Comparison of ENCODE assay signal across 23 cellular contexts in the genomic region with DNA sequence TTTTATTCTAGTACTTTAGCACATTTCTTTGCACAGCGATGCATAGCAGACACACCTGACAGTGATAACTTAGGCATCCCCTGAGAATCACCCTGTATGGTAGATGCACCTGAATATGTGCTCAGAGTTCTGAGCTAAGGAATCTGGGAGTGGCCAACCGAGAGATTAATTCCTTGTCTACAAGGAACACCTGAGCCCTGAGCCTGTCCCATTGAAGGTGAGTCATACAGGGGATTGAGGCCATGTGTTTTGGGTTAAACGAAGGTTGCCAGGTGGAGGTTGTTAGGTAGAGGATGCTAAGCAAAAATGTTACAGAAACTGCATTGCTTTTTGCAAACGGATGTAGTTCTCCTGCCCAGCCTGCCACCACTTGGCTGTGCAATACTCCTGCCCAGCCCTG.
"Had no signal": no experiment of that assay in that cellular context is flagged by ENCODE, and none has a peak within 500 bp of the region (broad histone marks: within the 10 kb centered on the region; RNA-seq: fewer than 3 reads in every experiment).

No MANE protein-coding gene starts in this region.

- H3K27ac Mint-ChIP-seq: activated CD4-positive, alpha-beta T cell treated with anti-CD3 and anti-CD28 coated beads for 36 hours; activated CD8-positive, alpha-beta memory T cell treated with anti-CD3 and anti-CD28 coated beads, Interleukin-2, amount 10 ng/mL, durations not matched to agents 7 days and 5 days; activated CD8-positive, alpha-beta T cell treated with anti-CD3 and anti-CD28 coated beads, Interleukin-2, amount 10 ng/mL, durations not matched to agents 7 days and 5 days; activated naive CD4-positive, alpha-beta T cell treated with anti-CD3 and anti-CD28 coated beads, Interleukin-2, amount 50 U/mL, for 24 hours; activated naive CD8-positive, alpha-beta T cell treated with anti-CD3 and anti-CD28 coated beads, Interleukin-2, amount 50 U/mL, for 24 hours; activated T-helper 2 cell treated with anti-CD3 and anti-CD28 coated beads, Interferon-gamma antibody, Interleukin-2, Interleukin-4, amounts not matched to agents 10 μg/mL and 5 μg/mL and 100 μg/mL, durations not matched to agents 14 hours and 24 hours and 36 hours; naive thymus-derived CD4-positive, alpha-beta T cell; progenitor cell of endocrine pancreas; stimulated activated naive CD8-positive, alpha-beta T cell treated with anti-CD3 and anti-CD28 coated beads, Interleukin-15, Interleukin-2, amounts not matched to agents 100 ng/mL and 50 ng/mL, for 24 hours; T-helper 2 cell treated with Interferon-gamma antibody and Interleukin-4, amounts not matched to agents 5 μg/mL and 100 μg/mL, for 36 hours had no signal

- H3K36me3 ChIP-seq: esophagus muscularis mucosa, heart right ventricle, ovary, right lobe of liver, upper lobe of left lung had no signal

- H3K36me3 Mint-ChIP-seq: activated CD8-positive, alpha-beta memory T cell treated with anti-CD3 and anti-CD28 coated beads, Interleukin-2, amount 10 ng/mL, durations not matched to agents 7 days and 5 days; activated naive CD4-positive, alpha-beta T cell treated with anti-CD3 and anti-CD28 coated beads, Interleukin-2, amount 50 U/mL, for 24 hours; naive thymus-derived CD4-positive, alpha-beta T cell had no signal

- H3K4me1 ChIP-seq: esophagus muscularis mucosa, foreskin keratinocyte, right lobe of liver, upper lobe of left lung had no signal

- H3K9me3 ChIP-seq: esophagus muscularis mucosa, heart right ventricle, ovary, right lobe of liver, upper lobe of left lung had no signal

- ATAC-seq: activated CD4-positive, alpha-beta T cell treated with anti-CD3 and anti-CD28 coated beads for 36 hours; activated CD8-positive, alpha-beta memory T cell treated with anti-CD3 and anti-CD28 coated beads, Interleukin-2, amount 10 ng/mL, durations not matched to agents 7 days and 5 days; activated CD8-positive, alpha-beta T cell treated with anti-CD3 and anti-CD28 coated beads, Interleukin-2, amount 10 ng/mL, durations not matched to agents 7 days and 5 days; activated naive CD8-positive, alpha-beta T cell treated with anti-CD3 and anti-CD28 coated beads, Interleukin-2, amount 50 U/mL, for 24 hours; foreskin keratinocyte; heart right ventricle; left cardiac atrium; naive thymus-derived CD4-positive, alpha-beta T cell; right lobe of liver had no signal

- H3K4me1 Mint-ChIP-seq: activated CD4-positive, alpha-beta T cell treated with anti-CD3 and anti-CD28 coated beads for 36 hours; activated CD8-positive, alpha-beta memory T cell treated with anti-CD3 and anti-CD28 coated beads, Interleukin-2, amount 10 ng/mL, durations not matched to agents 7 days and 5 days; activated naive CD4-positive, alpha-beta T cell treated with anti-CD3 and anti-CD28 coated beads, Interleukin-2, amount 50 U/mL, for 24 hours; activated naive CD8-positive, alpha-beta T cell treated with anti-CD3 and anti-CD28 coated beads, Interleukin-2, amount 50 U/mL, for 24 hours had no signal

- DNase-seq: activated CD4-positive, alpha-beta T cell treated with anti-CD3 and anti-CD28 coated beads for 36 hours; activated CD4-positive, CD25-positive, alpha-beta regulatory T cell; activated CD8-positive, alpha-beta memory T cell treated with anti-CD3 and anti-CD28 coated beads, Interleukin-2, amount 10 ng/mL, durations not matched to agents 7 days and 5 days; activated CD8-positive, alpha-beta T cell treated with anti-CD3 and anti-CD28 coated beads, Interleukin-2, amount 10 ng/mL, durations not matched to agents 7 days and 5 days; activated naive CD8-positive, alpha-beta T cell treated with anti-CD3 and anti-CD28 coated beads, Interleukin-2, amount 50 U/mL, for 24 hours; activated T-cell treated with anti-CD3 and anti-CD28 coated beads, Interleukin-2, amount 50 U/mL, for 48 hours; central memory CD4-positive, alpha-beta T cell; heart right ventricle; islet precursor cell; left cardiac atrium; midbrain; naive thymus-derived CD4-positive, alpha-beta T cell; ovary; right lobe of liver; stimulated activated CD4-positive, alpha-beta T cell treated with anti-CD3 and anti-CD28 coated beads, Interleukin-4, amount 100 ng/mL, for 1 hour; upper lobe of left lung had no signal

- H3K27me3 ChIP-seq: esophagus muscularis mucosa, foreskin keratinocyte, heart right ventricle, ovary, right lobe of liver, upper lobe of left lung had no signal

- H3K4me3 Mint-ChIP-seq: activated CD4-positive, alpha-beta T cell treated with anti-CD3 and anti-CD28 coated beads for 36 hours; activated CD8-positive, alpha-beta memory T cell treated with anti-CD3 and anti-CD28 coated beads, Interleukin-2, amount 10 ng/mL, durations not matched to agents 7 days and 5 days; activated CD8-positive, alpha-beta T cell treated with anti-CD3 and anti-CD28 coated beads, Interleukin-2, amount 10 ng/mL, durations not matched to agents 7 days and 5 days; activated naive CD4-positive, alpha-beta T cell treated with anti-CD3 and anti-CD28 coated beads, Interleukin-2, amount 50 U/mL, for 24 hours; activated naive CD8-positive, alpha-beta T cell treated with anti-CD3 and anti-CD28 coated beads, Interleukin-2, amount 50 U/mL, for 24 hours; naive thymus-derived CD4-positive, alpha-beta T cell; stimulated activated naive CD8-positive, alpha-beta T cell treated with anti-CD3 and anti-CD28 coated beads, Interleukin-15, Interleukin-2, amounts not matched to agents 100 ng/mL and 50 ng/mL, for 24 hours; T-helper 2 cell treated with Interferon-gamma antibody and Interleukin-4, amounts not matched to agents 5 μg/mL and 100 μg/mL, for 36 hours had no signal

- H3K9me3 Mint-ChIP-seq: activated naive CD4-positive, alpha-beta T cell treated with anti-CD3 and anti-CD28 coated beads, Interleukin-2, amount 50 U/mL, for 24 hours; activated naive CD8-positive, alpha-beta T cell treated with anti-CD3 and anti-CD28 coated beads, Interleukin-2, amount 50 U/mL, for 24 hours; activated T-helper 2 cell treated with anti-CD3 and anti-CD28 coated beads, Interferon-gamma antibody, Interleukin-2, Interleukin-4, amounts not matched to agents 10 μg/mL and 5 μg/mL and 100 μg/mL, durations not matched to agents 14 hours and 24 hours and 36 hours; naive thymus-derived CD4-positive, alpha-beta T cell; stimulated activated naive CD8-positive, alpha-beta T cell treated with anti-CD3 and anti-CD28 coated beads, Interleukin-15, Interleukin-2, amounts not matched to agents 100 ng/mL and 50 ng/mL, for 24 hours; T-helper 2 cell treated with Interferon-gamma antibody and Interleukin-4, amounts not matched to agents 5 μg/mL and 100 μg/mL, for 36 hours had no signal

- H3K27ac ChIP-seq: esophagus muscularis mucosa, foreskin keratinocyte, heart right ventricle, ovary, right lobe of liver, upper lobe of left lung had no signal

- H3K4me3 ChIP-seq: esophagus muscularis mucosa, heart right ventricle, ovary, right lobe of liver, upper lobe of left lung had no signal
